ENCODE assay signal across 22 cellular contexts in genomic region chr10:84059526-84059925, GRCh38.
DNase-seq lines count a peak whose midpoint lies in the region; ATAC-seq and TF ChIP-seq lines count a peak whose summit lies in the region.
"Had no signal": no experiment of that assay in that cellular context is flagged by ENCODE, and none has a peak within 500 bp of the region (broad histone marks: within the 10 kb centered on the region; RNA-seq: fewer than 3 reads in every experiment).

No MANE protein-coding gene starts in this region.

- DNase-seq in AG10803 (ENCODE audit: low read depth) (peak; percentile 1), GM12865 (ENCODE audit: low read depth) (no peak), OCI-M1 (lab: John Stamatoyannopoulos, UW) (peak; percentile 31), fibroblast of pulmonary artery (ENCODE audit: low read depth) (peak; percentile 3), SK-N-DZ (ENCODE audit: low spot score) (no peak), NCI-H1436 treated with DMSO at 0.1 percent for 48 hours (lab: John Stamatoyannopoulos, UW) (no peak)
- DNase-seq: activated CD4-positive, CD25-positive, alpha-beta regulatory T cell; activated naive CD4-positive, alpha-beta T cell treated with Interleukin-2 at 50 U/mL for 16 hours; activated T-cell treated with anti-CD3 and anti-CD28 coated beads, Interleukin-2, amount 50 U/mL, for 24 hours; amniotic stem cell; caudate nucleus; dorsolateral prefrontal cortex; KBM-7; midbrain; NCI-H187 treated with DMSO at 0.1 percent for 48 hours; NCI-H446; nephron progenitor cell; stimulated activated naive B cell treated with anti-CD40 and anti-IgM and Interleukin-4, amounts not matched to agents 10 μg/mL and 1 μg/mL and 100 μg/mL, for 72 hours; testis had no signal

- TF ChIP-seq CTCF in AG10803 (conservative IDR thresholded peaks at IDR 0.05; ENCODE audit: low read length) (peak; percentile 21; the same call in 1 of the 2 replicates), GM12865 (IDR thresholded peaks at IDR 0.05; ENCODE audit: insufficient read depth, low read depth, low read length, missing control alignments) (peak; percentile 7), fibroblast of pulmonary artery (IDR thresholded peaks at IDR 0.05; ENCODE audit: low read length, missing control alignments) (peak; percentile 1)

- no peak for ATAC-seq in HG03139 (IDR thresholded peaks at IDR 0.05; ENCODE audit: unreplicated experiment)
- ATAC-seq: left lobe of liver; stimulated activated naive B cell treated with anti-CD40 and anti-IgM and Interleukin-4, amounts not matched to agents 10 μg/mL and 1 μg/mL and 100 μg/mL, for 72 hours had no signal

- no peak overlapping the region for H3K4me3 ChIP-seq in AG10803 (ENCODE audit: low read length)
- H3K4me3 ChIP-seq in GM12865 (ENCODE audit: low read depth, low read length), result no peak overlapping the region
- H3K4me3 ChIP-seq in fibroblast of pulmonary artery (replicated peaks; ENCODE audit: low read depth, low read length), result no peak overlapping the region
- H3K4me3 ChIP-seq: dorsolateral prefrontal cortex, esophagus muscularis mucosa, testis had no signal

Comparison
In these comparisons a context has a peak if more than half of its experiments do, and no peak if none do; other contexts are left out.
1. DNase-seq: peak in AG10803 (single experiment), OCI-M1 (single experiment) and fibroblast of pulmonary artery (single experiment); none in GM12865 (single experiment), SK-N-DZ (single experiment) and NCI-H1436 treated with DMSO at 0.1 percent for 48 hours (single experiment).
2. Peak in every context shown above with its lines, with median percentiles within 50 percentile points of each other: CTCF ChIP-seq.